19 cellular contexts compared by ENCODE assay signal in genomic region chr10:22454634-22455033, GRCh38.
DNase-seq lines count a peak whose midpoint lies in the region; ATAC-seq, FAIRE-seq and TF ChIP-seq lines count a peak whose summit lies in the region.
"Had no signal": no experiment of that assay in that cellular context is flagged by ENCODE, and none has a peak within 500 bp of the region (broad histone marks: within the 10 kb centered on the region; RNA-seq: fewer than 3 reads in every experiment).

No MANE protein-coding gene starts in this region.

- H3K27me3 ChIP-seq in GM12878 (replicated peaks in 1 of 2; ENCODE audit: control insufficient read depth in 2 of 2, insufficient read depth in 2 of 2, low read length in 1 of 2) (no peaks in the 10 kb centered on the region), aorta (ENCODE audit: control insufficient read depth in 1 of 2, insufficient read depth in 2 of 2, low read length in 1 of 2) (no peaks in the 10 kb centered on the region)
- H3K27me3 ChIP-seq: cardiac muscle cell, left lung, MG63 had no signal

- RAD21 ChIA-PET in GM12878 (lab: Charles Lee; ENCODE audit: unreplicated experiment): no interaction called here

- intact Hi-C loops in GM12878 (cut with micrococcal nuclease; ENCODE audit: unreplicated experiment) (no loop called here), aorta (cut with DNase I) (no loop called here)

- no peak for DNase-seq in activated naive CD8-positive, alpha-beta T cell treated with anti-CD3 and anti-CD28 coated beads, Interleukin-2, amount 50 U/mL, for 24 hours
- DNase-seq in activated naive CD8-positive, alpha-beta T cell treated with anti-CD3 and anti-CD28 coated beads for 36 hours: no peak
- DNase-seq in GM12878 (ENCODE audit: low read depth, low spot score) (no peak), activated gamma-delta T cell (lab: John Stamatoyannopoulos, UW) (no peak), NCI-H524 treated with DMSO at 0.1 percent for 48 hours (lab: John Stamatoyannopoulos, UW) (no peak), aorta (no peak), NCI-H1930 (lab: John Stamatoyannopoulos, UW) (no peak)
- DNase-seq: activated CD4-positive, alpha-beta T cell treated with anti-CD3 and anti-CD28 coated beads for 4 hours; activated naive CD4-positive, alpha-beta T cell treated with anti-CD3 and anti-CD28 coated beads, Interleukin-2, amount 50 U/mL, for 16 hours; cortex of kidney; DMS79; left lung; MG63; naive thymus-derived CD8-positive, alpha-beta T cell had no signal

- no peak for TF ChIP-seq CTCF in GM12878 (IDR thresholded peaks at IDR 0.05 in 2 of 3, conservative IDR thresholded peaks at IDR 0.05 in 1 of 3; ENCODE audit: control insufficient read depth in 2 of 3, extremely low read depth in 1 of 3, insufficient read depth in 1 of 3, low read depth in 3 of 3, low read length in 3 of 3)

- no peak for FAIRE-seq in GM12878 (lab: Jason Lieb, UNC)
- FAIRE-seq: A549 had no signal

- H3K27ac Mint-ChIP-seq in activated naive CD8-positive, alpha-beta T cell treated with anti-CD3 and anti-CD28 coated beads, Interleukin-2, amount 50 U/mL, for 24 hours: no peak overlapping the region
- no peak overlapping the region for H3K27ac Mint-ChIP-seq in activated naive CD8-positive, alpha-beta T cell treated with anti-CD3 and anti-CD28 coated beads for 36 hours
- H3K27ac Mint-ChIP-seq: naive thymus-derived CD8-positive, alpha-beta T cell had no signal

- H3K4me3 Mint-ChIP-seq in activated naive CD8-positive, alpha-beta T cell treated with anti-CD3 and anti-CD28 coated beads, Interleukin-2, amount 50 U/mL, for 24 hours: peak overlapping the region; percentile 11
- no peak overlapping the region for H3K4me3 Mint-ChIP-seq in activated naive CD8-positive, alpha-beta T cell treated with anti-CD3 and anti-CD28 coated beads for 36 hours
- H3K4me3 Mint-ChIP-seq: naive thymus-derived CD8-positive, alpha-beta T cell had no signal

- no peak overlapping the region for H3K27ac ChIP-seq in GM12878 (ENCODE audit: control insufficient read depth, insufficient read depth)
- H3K27ac ChIP-seq in aorta (ENCODE audit: low read depth in 1 of 2, low read length in 2 of 2): no peak overlapping the region
- H3K27ac ChIP-seq: A549, cardiac muscle cell, left lung, skin epidermis had no signal

- H3K36me3 ChIP-seq in GM12878 (ENCODE audit: control insufficient read depth in 2 of 2, insufficient read depth in 2 of 2, low read length in 1 of 2): no peaks in the 10 kb centered on the region
- H3K36me3 ChIP-seq in aorta (ENCODE audit: control insufficient read depth in 1 of 2, insufficient read depth in 2 of 2, low read length in 1 of 2): no peaks in the 10 kb centered on the region
- H3K36me3 ChIP-seq: cardiac muscle cell, left lung, MG63 had no signal

- H3K9me3 Mint-ChIP-seq in activated naive CD8-positive, alpha-beta T cell treated with anti-CD3 and anti-CD28 coated beads, Interleukin-2, amount 50 U/mL, for 24 hours: no peaks in the 10 kb centered on the region
- H3K9me3 Mint-ChIP-seq in activated naive CD8-positive, alpha-beta T cell treated with anti-CD3 and anti-CD28 coated beads for 36 hours: no peaks in the 10 kb centered on the region

- no peak overlapping the region for H3K9ac ChIP-seq in GM12878 (ENCODE audit: control insufficient read depth, insufficient read depth, low read length)

- ATAC-seq in activated naive CD8-positive, alpha-beta T cell treated with anti-CD3 and anti-CD28 coated beads, Interleukin-2, amount 50 U/mL, for 24 hours: no peak
- peak; percentile 18 for ATAC-seq in GM21723 (IDR thresholded peaks at IDR 0.05; ENCODE audit: unreplicated experiment)
- peak; percentile 37; the same call in 2 of the 3 replicates for ATAC-seq in GM12878
- ATAC-seq in aorta (ENCODE audit: low FRiP score): no peak
- ATAC-seq: A549, HCT116, left lung had no signal

- BruUV-seq in GM12878 (replicated peaks; lab: Mats Ljungman, UMichigan): no TSS peak

- no peak for TF ChIP-seq RAD21 in GM12878 (IDR thresholded peaks at IDR 0.05; ENCODE audit: insufficient read depth, low read depth, low read length)

- peaks cover 12% of the 10 kb centered on the region for H3K4me1 Mint-ChIP-seq in activated naive CD8-positive, alpha-beta T cell treated with anti-CD3 and anti-CD28 coated beads, Interleukin-2, amount 50 U/mL, for 24 hours
- H3K4me1 Mint-ChIP-seq in activated naive CD8-positive, alpha-beta T cell treated with anti-CD3 and anti-CD28 coated beads for 36 hours: peaks cover 3% of the 10 kb centered on the region

- SMC1A ChIA-PET in GM12878 (lab: Charles Lee; ENCODE audit: uncharacterized antibody, unreplicated experiment): interaction anchor here (0.6 to 1.6 kb wide), 4 partner anchors 25 to 478 kb away, joined by 3 to 5 read pairs (median 4); no protein-coding TSS in a partner anchor

- POLR2A ChIA-PET in GM12878 (lab: Charles Lee): no interaction called here

- H2AFZ ChIP-seq in GM12878 (ENCODE audit: control insufficient read depth, low read depth, low read length): no peak overlapping the region

- TF ChIP-seq POLR2A in GM12878 (IDR thresholded peaks at IDR 0.05; ENCODE audit: low read depth, low read length): no peak

- WGBS in GM12878 (ENCODE audit: insufficient coverage, insufficient replicate concordance, low lambda C conversion rate, missing lambda C conversion rate): 48% methylated on average over 1 of the region's 1 CpG
- 82 to 88% methylated on average over 1 of the region's 1 CpG for WGBS in aorta, 2 donors

- peaks cover 2% of the 10 kb centered on the region for H3K27me3 Mint-ChIP-seq in activated naive CD8-positive, alpha-beta T cell treated with anti-CD3 and anti-CD28 coated beads, Interleukin-2, amount 50 U/mL, for 24 hours
- peaks cover 10% of the 10 kb centered on the region for H3K27me3 Mint-ChIP-seq in activated naive CD8-positive, alpha-beta T cell treated with anti-CD3 and anti-CD28 coated beads for 36 hours

- H3K79me2 ChIP-seq in GM12878 (ENCODE audit: control insufficient read depth, insufficient read depth, low read length): no peaks in the 10 kb centered on the region

- in situ Hi-C loops in GM12878 (cut with MboI): no loop called here

- no peaks in the 10 kb centered on the region; the same call in 2 of the 3 replicates for H3K9me3 ChIP-seq in GM12878 (replicated peaks; ENCODE audit: control insufficient read depth, insufficient read depth, low read length)
- peaks cover under 1% of the 10 kb centered on the region for H3K9me3 ChIP-seq in aorta (ENCODE audit: control insufficient read depth, low read length)
- H3K9me3 ChIP-seq: A549, left lung, MG63 had no signal

- H3K36me3 Mint-ChIP-seq in activated naive CD8-positive, alpha-beta T cell treated with anti-CD3 and anti-CD28 coated beads, Interleukin-2, amount 50 U/mL, for 24 hours (ENCODE audit: low read depth): no peaks in the 10 kb centered on the region
- no peaks in the 10 kb centered on the region for H3K36me3 Mint-ChIP-seq in activated naive CD8-positive, alpha-beta T cell treated with anti-CD3 and anti-CD28 coated beads for 36 hours

- H3K4me2 ChIP-seq in GM12878 (ENCODE audit: control insufficient read depth, insufficient read depth): no peak overlapping the region
- H3K4me2 ChIP-seq: A549 had no signal

- no peaks in the 10 kb centered on the region for H4K20me1 ChIP-seq in GM12878 (ENCODE audit: control insufficient read depth, insufficient read depth)

- no peak overlapping the region for H3K4me3 ChIP-seq in GM12878
- H3K4me3 ChIP-seq in aorta (ENCODE audit: low read length in 2 of 2): no peak overlapping the region
- H3K4me3 ChIP-seq: A549, cardiac muscle cell, left lung, MG63, skin epidermis had no signal

- H3K4me1 ChIP-seq in GM12878 (ENCODE audit: control insufficient read depth, insufficient read depth, low read length): 0 out of 2 replicates have a peak, but pooled peaks cover 3% of the 10 kb centered on the region
- H3K4me1 ChIP-seq in aorta (ENCODE audit: control insufficient read depth in 1 of 2, insufficient read depth in 2 of 2, low read length in 2 of 2): peaks cover 0 to 1% of the 10 kb centered on the region in 2 donors
- H3K4me1 ChIP-seq: A549, left lung had no signal

- no peak for TF ChIP-seq EP300 in GM12878 (IDR thresholded peaks at IDR 0.05; ENCODE audit: borderline replicate concordance in 1 of 2, control insufficient read depth in 1 of 2, low read depth in 2 of 2, low read length in 2 of 2)

- CTCF ChIA-PET in GM12878 (lab: Yijun Ruan, JAX): no interaction called here

TF ChIP-seq in GM12878, 131 proteins besides CTCF, POLR2A, EP300 and RAD21:
- no peak for TF ChIP-seq MEF2A (IDR thresholded peaks at IDR 0.05; ENCODE audit: insufficient read depth, low read depth, low read length)
- no peak for TF ChIP-seq PML (IDR thresholded peaks at IDR 0.05; ENCODE audit: low read length)
- TF ChIP-seq SMC3 (IDR thresholded peaks at IDR 0.05; ENCODE audit: borderline replicate concordance, low read length): no peak

Comparison
In these comparisons a context has a peak if more than half of its experiments do, and no peak if none do; other contexts are left out.
1. ATAC-seq: peak in GM21723 (single experiment) and GM12878 (single experiment); none in activated naive CD8-positive, alpha-beta T cell treated with anti-CD3 and anti-CD28 coated beads, Interleukin-2, amount 50 U/mL, for 24 hours (single experiment) and aorta (single experiment).